31 cellular contexts compared by ENCODE assay signal in genomic region chr11:69661413-69661715, GRCh38. TPM values are rescaled to one million over a fixed set of nuclear protein-coding genes. Genes with fewer than 3 reads are reported as not detected.
"Had no signal": no experiment of that assay in that cellular context is flagged by ENCODE, and none has a peak within 500 bp of the region (broad histone marks: within the 10 kb centered on the region; RNA-seq: fewer than 3 reads in every experiment).

No MANE protein-coding gene starts in this region.

- DNase-seq: activated CD4-positive, alpha-beta memory T cell treated with anti-CD3 and anti-CD28 coated beads, Interleukin-2, amount 10 ng/mL, durations not matched to agents 7 days and 5 days; activated CD4-positive, alpha-beta T cell treated with anti-CD3 and anti-CD28 coated beads for 36 hours; activated CD4-positive, alpha-beta T cell treated with anti-CD3 and anti-CD28 coated beads, Interleukin-2, amount 50 U/mL, for 1 hour; activated naive CD4-positive, alpha-beta T cell; activated T-cell treated with anti-CD3 and anti-CD28 coated beads for 4 hours; activated T-cell treated with anti-CD3 and anti-CD28 coated beads, Interleukin-2, amount 50 U/mL, for 72 hours; caudate nucleus; MV-4-11; NCI-H1092 treated with DMSO at 0.1 percent for 48 hours; NCI-H1417 treated with DMSO at 0.1 percent for 48 hours; NCI-H1694 treated with DMSO at 0.1 percent for 48 hours; NCI-H2029 treated with DMSO at 0.1 percent for 48 hours; NCI-H345; NCI-H510A; NCI-H69; NK-92 treated with Interleukin-12 subunit alpha and Interleukin-12 subunit beta, amount 100 ng/mL, for 24 hours; OCI-M1; Right ventricle myocardium superior; RPMI8226; SJCRH30; T-helper 1 cell had no signal

- H3K4me1 ChIP-seq: breast epithelium had no signal

- H3K27me3 ChIP-seq: breast epithelium, SJCRH30 had no signal

- H3K27me3 Mint-ChIP-seq: activated CD4-positive, alpha-beta memory T cell treated with anti-CD3 and anti-CD28 coated beads, Interleukin-2, amount 10 ng/mL, durations not matched to agents 7 days and 5 days; activated CD4-positive, alpha-beta T cell treated with anti-CD3 and anti-CD28 coated beads for 36 hours; activated naive CD4-positive, alpha-beta T cell treated with anti-CD3 and anti-CD28 coated beads, Interleukin-2, amount 50 U/mL, for 24 hours had no signal

- H3K4me3 Mint-ChIP-seq: activated CD4-positive, alpha-beta memory T cell treated with anti-CD3 and anti-CD28 coated beads, Interleukin-2, amount 10 ng/mL, durations not matched to agents 7 days and 5 days; activated CD4-positive, alpha-beta T cell treated with anti-CD3 and anti-CD28 coated beads for 36 hours; activated naive CD4-positive, alpha-beta T cell treated with anti-CD3 and anti-CD28 coated beads, Interleukin-2, amount 50 U/mL, for 24 hours; activated T-cell treated with anti-CD3 and anti-CD28 coated beads, Interleukin-2, amount 50 U/mL, for 72 hours had no signal

- H3K4me1 Mint-ChIP-seq: activated CD4-positive, alpha-beta memory T cell treated with anti-CD3 and anti-CD28 coated beads, Interleukin-2, amount 10 ng/mL, durations not matched to agents 7 days and 5 days; activated CD4-positive, alpha-beta T cell treated with anti-CD3 and anti-CD28 coated beads for 36 hours; activated naive CD4-positive, alpha-beta T cell treated with anti-CD3 and anti-CD28 coated beads, Interleukin-2, amount 50 U/mL, for 24 hours had no signal

- H3K27ac ChIP-seq: breast epithelium, KMS-11, SJCRH30, VCaP had no signal

- H3K9ac ChIP-seq: KMS-11, SK-N-SH had no signal

- H3K36me3 ChIP-seq: breast epithelium, SJCRH30 had no signal

- H3K4me2 ChIP-seq: KMS-11, SK-N-SH had no signal

- H3K4me3 ChIP-seq: breast epithelium, SJCRH30 had no signal

- H3K9me3 ChIP-seq: breast epithelium, SJCRH30, SK-N-SH had no signal

- H3K27ac Mint-ChIP-seq: activated CD4-positive, alpha-beta memory T cell treated with anti-CD3 and anti-CD28 coated beads, Interleukin-2, amount 10 ng/mL, durations not matched to agents 7 days and 5 days; activated CD4-positive, alpha-beta T cell treated with anti-CD3 and anti-CD28 coated beads for 36 hours; activated naive CD4-positive, alpha-beta T cell treated with anti-CD3 and anti-CD28 coated beads, Interleukin-2, amount 50 U/mL, for 24 hours; activated T-cell treated with anti-CD3 and anti-CD28 coated beads, Interleukin-2, amount 50 U/mL, for 72 hours; activated T-helper 2 cell treated with anti-CD3 and anti-CD28 coated beads, Interferon-gamma antibody, Interleukin-2, Interleukin-4, amounts not matched to agents 10 μg/mL and 5 μg/mL and 100 μg/mL, durations not matched to agents 14 hours and 24 hours and 36 hours had no signal

- H3K9me3 Mint-ChIP-seq: activated CD4-positive, alpha-beta memory T cell treated with anti-CD3 and anti-CD28 coated beads, Interleukin-2, amount 10 ng/mL, durations not matched to agents 7 days and 5 days; activated naive CD4-positive, alpha-beta T cell treated with anti-CD3 and anti-CD28 coated beads, Interleukin-2, amount 50 U/mL, for 24 hours; activated T-cell treated with anti-CD3 and anti-CD28 coated beads, Interleukin-2, amount 50 U/mL, for 72 hours; activated T-helper 2 cell treated with anti-CD3 and anti-CD28 coated beads, Interferon-gamma antibody, Interleukin-2, Interleukin-4, amounts not matched to agents 10 μg/mL and 5 μg/mL and 100 μg/mL, durations not matched to agents 14 hours and 24 hours and 36 hours had no signal

RNA-seq across cellular contexts. Expression of gene FGF19, which starts 42.5 kb away (rescaled TPM):
- total RNA-seq: activated CD4-positive, alpha-beta memory T cell treated with anti-CD3 and anti-CD28 coated beads, Interleukin-2, amount 10 ng/mL, durations not matched to agents 7 days and 5 days; activated CD8-positive, alpha-beta memory T cell treated with anti-CD3 and anti-CD28 coated beads for 36 hours; activated T-helper 2 cell treated with anti-CD3 and anti-CD28 coated beads, Interferon-gamma antibody, Interleukin-2, Interleukin-4, amounts not matched to agents 10 μg/mL and 5 μg/mL and 100 μg/mL, durations not matched to agents 14 hours and 24 hours and 36 hours; aorta; breast epithelium; MCF 10A; Right ventricle myocardium superior; SJCRH30; T-helper 2 cell treated with Interferon-gamma antibody and Interleukin-4, amounts not matched to agents 100 ng/mL and 5 ng/mL, for 36 hours had no signal
- polyA plus RNA-seq: aorta, SK-N-SH had no signal
